Comparison of ENCODE assay signal across 1 cellular context in the genomic region with DNA sequence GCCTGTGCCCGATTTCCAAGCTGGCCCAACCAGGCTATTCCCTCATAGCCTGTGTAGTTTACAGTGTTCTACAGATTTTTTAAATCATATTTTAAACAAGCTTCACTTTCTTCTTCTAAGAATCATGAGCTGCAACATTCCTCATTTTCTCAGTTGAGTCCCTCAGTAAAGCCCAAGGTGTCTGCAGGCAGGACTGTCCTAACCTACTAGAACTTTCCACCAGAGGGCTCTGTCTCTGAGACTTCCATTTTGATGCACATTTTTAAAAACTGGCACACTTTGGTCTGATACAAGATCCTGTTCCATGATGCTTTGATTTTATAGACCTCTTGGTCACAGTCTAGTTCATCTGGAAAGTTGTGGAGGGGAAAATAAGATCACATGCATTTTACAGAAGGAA.
TF ChIP-seq lines count a peak whose summit lies in the region.

No MANE protein-coding gene starts in this region.

TF ChIP-seq in HepG2, 621 proteins besides CTCF, POLR2A, EP300 and RAD21 (continued from another document):
- TF ChIP-seq, protein P1, sequence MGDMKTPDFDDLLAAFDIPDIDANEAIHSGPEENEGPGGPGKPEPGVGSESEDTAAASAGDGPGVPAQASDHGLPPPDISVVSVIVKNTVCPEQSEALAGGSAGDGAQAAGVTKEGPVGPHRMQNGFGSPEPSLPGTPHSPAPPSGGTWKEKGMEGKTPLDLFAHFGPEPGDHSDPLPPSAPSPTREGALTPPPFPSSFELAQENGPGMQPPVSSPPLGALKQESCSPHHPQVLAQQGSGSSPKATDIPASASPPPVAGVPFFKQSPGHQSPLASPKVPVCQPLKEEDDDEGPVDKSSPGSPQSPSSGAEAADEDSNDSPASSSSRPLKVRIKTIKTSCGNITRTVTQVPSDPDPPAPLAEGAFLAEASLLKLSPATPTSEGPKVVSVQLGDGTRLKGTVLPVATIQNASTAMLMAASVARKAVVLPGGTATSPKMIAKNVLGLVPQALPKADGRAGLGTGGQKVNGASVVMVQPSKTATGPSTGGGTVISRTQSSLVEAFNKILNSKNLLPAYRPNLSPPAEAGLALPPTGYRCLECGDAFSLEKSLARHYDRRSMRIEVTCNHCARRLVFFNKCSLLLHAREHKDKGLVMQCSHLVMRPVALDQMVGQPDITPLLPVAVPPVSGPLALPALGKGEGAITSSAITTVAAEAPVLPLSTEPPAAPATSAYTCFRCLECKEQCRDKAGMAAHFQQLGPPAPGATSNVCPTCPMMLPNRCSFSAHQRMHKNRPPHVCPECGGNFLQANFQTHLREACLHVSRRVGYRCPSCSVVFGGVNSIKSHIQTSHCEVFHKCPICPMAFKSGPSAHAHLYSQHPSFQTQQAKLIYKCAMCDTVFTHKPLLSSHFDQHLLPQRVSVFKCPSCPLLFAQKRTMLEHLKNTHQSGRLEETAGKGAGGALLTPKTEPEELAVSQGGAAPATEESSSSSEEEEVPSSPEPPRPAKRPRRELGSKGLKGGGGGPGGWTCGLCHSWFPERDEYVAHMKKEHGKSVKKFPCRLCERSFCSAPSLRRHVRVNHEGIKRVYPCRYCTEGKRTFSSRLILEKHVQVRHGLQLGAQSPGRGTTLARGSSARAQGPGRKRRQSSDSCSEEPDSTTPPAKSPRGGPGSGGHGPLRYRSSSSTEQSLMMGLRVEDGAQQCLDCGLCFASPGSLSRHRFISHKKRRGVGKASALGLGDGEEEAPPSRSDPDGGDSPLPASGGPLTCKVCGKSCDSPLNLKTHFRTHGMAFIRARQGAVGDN (CRISPR knock-in tag; IDR thresholded peaks at IDR 0.05) = no peak
- TF ChIP-seq, protein P2, sequence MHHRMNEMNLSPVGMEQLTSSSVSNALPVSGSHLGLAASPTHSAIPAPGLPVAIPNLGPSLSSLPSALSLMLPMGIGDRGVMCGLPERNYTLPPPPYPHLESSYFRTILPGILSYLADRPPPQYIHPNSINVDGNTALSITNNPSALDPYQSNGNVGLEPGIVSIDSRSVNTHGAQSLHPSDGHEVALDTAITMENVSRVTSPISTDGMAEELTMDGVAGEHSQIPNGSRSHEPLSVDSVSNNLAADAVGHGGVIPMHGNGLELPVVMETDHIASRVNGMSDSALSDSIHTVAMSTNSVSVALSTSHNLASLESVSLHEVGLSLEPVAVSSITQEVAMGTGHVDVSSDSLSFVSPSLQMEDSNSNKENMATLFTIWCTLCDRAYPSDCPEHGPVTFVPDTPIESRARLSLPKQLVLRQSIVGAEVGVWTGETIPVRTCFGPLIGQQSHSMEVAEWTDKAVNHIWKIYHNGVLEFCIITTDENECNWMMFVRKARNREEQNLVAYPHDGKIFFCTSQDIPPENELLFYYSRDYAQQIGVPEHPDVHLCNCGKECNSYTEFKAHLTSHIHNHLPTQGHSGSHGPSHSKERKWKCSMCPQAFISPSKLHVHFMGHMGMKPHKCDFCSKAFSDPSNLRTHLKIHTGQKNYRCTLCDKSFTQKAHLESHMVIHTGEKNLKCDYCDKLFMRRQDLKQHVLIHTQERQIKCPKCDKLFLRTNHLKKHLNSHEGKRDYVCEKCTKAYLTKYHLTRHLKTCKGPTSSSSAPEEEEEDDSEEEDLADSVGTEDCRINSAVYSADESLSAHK (CRISPR knock-in tag; IDR thresholded peaks at IDR 0.05; ENCODE audit: borderline replicate concordance) = no peak
- TF ChIP-seq SAFB2 (CRISPR knock-in tag; IDR thresholded peaks at IDR 0.05; ENCODE audit: borderline replicate concordance, low read depth) = no peak
- TF ChIP-seq RARG (CRISPR knock-in tag; IDR thresholded peaks at IDR 0.05; ENCODE audit: low read depth) = no peak
